9 cellular contexts compared by ENCODE assay signal in genomic region chr4:4853371-4853823, GRCh38. TPM values are rescaled to one million over a fixed set of nuclear protein-coding genes. Genes with fewer than 3 reads are reported as not detected.
DNase-seq lines count a peak whose midpoint lies in the region; TF ChIP-seq lines count a peak whose summit lies in the region.
"Had no signal": no experiment of that assay in that cellular context is flagged by ENCODE, and none has a peak within 500 bp of the region (broad histone marks: within the 10 kb centered on the region; RNA-seq: fewer than 3 reads in every experiment).

No MANE protein-coding gene starts in this region.

- TF ChIP-seq EP300 in stomach (IDR thresholded peaks at IDR 0.05), result no peak

- H3K4me1 Mint-ChIP-seq in T-helper 1 cell treated with Interleukin-12 subunit alpha and Interleukin-12 subunit beta and Interleukin-4 antibody, amounts not matched to agents 30 μg/mL and 1 μg/mL, for 36 hours (ENCODE audit: low read depth), result peaks cover 7% of the 10 kb centered on the region
- H3K4me1 Mint-ChIP-seq in glutamatergic neuron (ENCODE audit: low read depth, unreplicated experiment), result peaks cover 20% of the 10 kb centered on the region

- peaks cover 7% of the 10 kb centered on the region for H3K36me3 Mint-ChIP-seq in T-helper 1 cell treated with Interleukin-12 subunit alpha and Interleukin-12 subunit beta and Interleukin-4 antibody, amounts not matched to agents 30 μg/mL and 1 μg/mL, for 36 hours (ENCODE audit: low read depth)
- H3K36me3 Mint-ChIP-seq in glutamatergic neuron (ENCODE audit: unreplicated experiment), result no peaks in the 10 kb centered on the region

- H3K4me1 ChIP-seq in Peyer's patch (peaks cover 0 to 24% (median 2%) of the 10 kb centered on the region in 4 donors), stomach (peaks cover 27 to 53% (median 44%) of the 10 kb centered on the region in 4 donors)

- TF ChIP-seq CTCF in Peyer's patch (IDR thresholded peaks at IDR 0.05) (no peak), glutamatergic neuron (IDR thresholded peaks at IDR 0.05; ENCODE audit: partially characterized antibody, unreplicated experiment) (no peak), stomach (IDR thresholded peaks at IDR 0.05) (no peak)

- peaks cover 71% of the 10 kb centered on the region for H3K27me3 Mint-ChIP-seq in T-helper 1 cell treated with Interleukin-12 subunit alpha and Interleukin-12 subunit beta and Interleukin-4 antibody, amounts not matched to agents 30 μg/mL and 1 μg/mL, for 36 hours (ENCODE audit: low read depth)
- peaks cover 40% of the 10 kb centered on the region for H3K27me3 Mint-ChIP-seq in glutamatergic neuron (ENCODE audit: unreplicated experiment)

- TF ChIP-seq POLR2A in Peyer's patch (IDR thresholded peaks at IDR 0.05) (no peak), stomach (IDR thresholded peaks at IDR 0.05) (no peak)

- H3K4me3 ChIP-seq in Peyer's patch, result peak overlapping the region in 3 of 4 donors; percentile 20 to 25 (median 25)
- H3K4me3 ChIP-seq in stomach, result peak overlapping the region; percentile 27 to 43 (median 36)

- H3K9me3 ChIP-seq in Peyer's patch (no peaks in the 10 kb centered on the region), stomach (peaks cover 0 to 17% (median 0%) of the 10 kb centered on the region in 4 donors)

- H3K27ac Mint-ChIP-seq in T-helper 1 cell treated with Interleukin-12 subunit alpha and Interleukin-12 subunit beta and Interleukin-4 antibody, amounts not matched to agents 30 μg/mL and 1 μg/mL, for 36 hours, result no peak overlapping the region
- H3K27ac Mint-ChIP-seq in glutamatergic neuron (ENCODE audit: unreplicated experiment), result no peak overlapping the region

- no peak for DNase-seq in T-helper 1 cell
- peak in 1 of 3 donors; percentile 41 for DNase-seq in Peyer's patch
- DNase-seq in glutamatergic neuron, result peak; percentile 16
- no peak for DNase-seq in stomach
- DNase-seq in NCI-H146 (lab: John Stamatoyannopoulos, UW), result no peak
- no peak for DNase-seq in pons (ENCODE audit: low spot score)
- no peak for DNase-seq in activated effector memory CD4-positive, alpha-beta T cell treated with anti-CD3 and anti-CD28 coated beads, Interleukin-2, amount 50 U/mL, for 16 hours
- DNase-seq: NCI-H2029 treated with DMSO at 0.1 percent for 48 hours had no signal

- WGBS in stomach, 5 donors, result 2 to 5% (median 3%) methylated on average over 25 to 26 of the region's 26 CpGs

- H3K27me3 ChIP-seq in Peyer's patch (peaks cover 0 to 50% of the 10 kb centered on the region in 2 donors), stomach (peaks cover 31 to 100% (median 91%) of the 10 kb centered on the region in 3 donors)

- H3K27ac ChIP-seq in Peyer's patch (no peak overlapping the region), stomach (no peak overlapping the region)

- intact Hi-C loops in stomach (cut with DNase I; ENCODE audit: low total_unique reads), result no loop called here

- peak overlapping the region; percentile 61 for H3K4me3 Mint-ChIP-seq in T-helper 1 cell treated with Interleukin-12 subunit alpha and Interleukin-12 subunit beta and Interleukin-4 antibody, amounts not matched to agents 30 μg/mL and 1 μg/mL, for 36 hours
- peak overlapping the region; percentile 57 for H3K4me3 Mint-ChIP-seq in glutamatergic neuron (ENCODE audit: unreplicated experiment)

- H3K36me3 ChIP-seq in Peyer's patch (no peaks in the 10 kb centered on the region), stomach (no peaks in the 10 kb centered on the region)

- H3K9me3 Mint-ChIP-seq in T-helper 1 cell treated with Interleukin-12 subunit alpha and Interleukin-12 subunit beta and Interleukin-4 antibody, amounts not matched to agents 30 μg/mL and 1 μg/mL, for 36 hours, result peaks cover 5% of the 10 kb centered on the region
- peaks cover 8% of the 10 kb centered on the region for H3K9me3 Mint-ChIP-seq in glutamatergic neuron (ENCODE audit: unreplicated experiment)

RNA-seq across cellular contexts. Expression of gene MSX1, which starts 6.1 kb away (rescaled TPM):
- not detected for total RNA-seq in Peyer's patch
- 0.22 TPM for total RNA-seq in glutamatergic neuron (ENCODE audit: unreplicated experiment)
- 1 to 10 TPM in 1 of 5 donors, under 1 TPM in 1, not detected in 3; 0.55 to 6.5 TPM for total RNA-seq in stomach
- 1 to 10 TPM in 2 of 3 donors, under 1 TPM in 1; 0.85 to 1.8 (median 1.1) TPM for polyA plus RNA-seq in stomach
